ENCODE assay signal across 11 cellular contexts in the genomic region with DNA sequence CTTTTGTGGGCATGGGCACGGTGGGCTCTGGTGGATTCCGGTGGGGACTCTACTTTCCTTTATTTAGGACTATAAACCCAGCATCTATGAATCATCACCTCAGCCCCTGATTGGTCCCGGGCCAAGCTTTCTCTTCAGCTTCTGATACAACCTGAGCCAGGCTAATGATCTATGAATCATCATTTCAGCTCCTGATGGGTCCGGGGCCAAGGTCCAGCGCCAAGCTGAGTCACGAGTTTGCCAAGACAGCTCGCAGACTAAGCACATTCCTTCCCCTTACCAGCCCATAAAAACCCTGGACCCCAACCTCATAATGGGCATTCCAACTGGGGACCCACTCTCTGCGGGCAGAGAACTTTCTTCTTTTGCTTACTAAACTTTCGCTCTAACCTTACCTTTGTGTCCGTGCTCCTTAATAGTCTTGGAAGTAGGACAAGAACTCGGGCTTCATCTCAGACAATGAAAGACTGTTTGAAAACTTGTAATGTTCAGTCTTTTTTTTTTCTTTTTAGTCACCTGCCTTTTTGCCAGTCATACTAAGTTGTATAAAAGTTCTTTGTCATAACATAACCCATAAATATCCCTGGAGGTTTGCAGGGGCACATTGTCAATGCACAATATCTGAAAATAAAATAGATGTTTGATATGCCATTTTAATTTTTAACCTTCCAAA.
DNase-seq lines count a peak whose midpoint lies in the region; ATAC-seq and TF ChIP-seq lines count a peak whose summit lies in the region.
"Had no signal": no experiment of that assay in that cellular context is flagged by ENCODE, and none has a peak within 500 bp of the region (broad histone marks: within the 10 kb centered on the region; RNA-seq: fewer than 3 reads in every experiment).

No MANE protein-coding gene starts in this region.

- no peaks in the 10 kb centered on the region for H3K79me2 ChIP-seq in osteoblast (ENCODE audit: insufficient read depth, low read length)
- H3K79me2 ChIP-seq: parathyroid adenoma had no signal

- H3K4me3 ChIP-seq in choroid plexus epithelial cell (ENCODE audit: low read depth, low read length), result no peak overlapping the region
- H3K4me3 ChIP-seq in osteoblast (ENCODE audit: insufficient read depth, low read length), result peak overlapping the region; percentile 28

- TF ChIP-seq CTCF in choroid plexus epithelial cell (conservative IDR thresholded peaks at IDR 0.05; ENCODE audit: low read depth, low read length) (no peak), osteoblast (IDR thresholded peaks at IDR 0.05; ENCODE audit: extremely low read depth, low read depth, low read length) (no peak)

- ATAC-seq in HG02798 (IDR thresholded peaks at IDR 0.05; ENCODE audit: poor library complexity, unreplicated experiment), result no peak
- ATAC-seq: CD8-positive, alpha-beta T cell had no signal

- H4K20me1 ChIP-seq in osteoblast (ENCODE audit: insufficient read depth, low read length), result no peaks in the 10 kb centered on the region

- H3K27me3 ChIP-seq in osteoblast (ENCODE audit: insufficient read depth, low read length), result no peaks in the 10 kb centered on the region

- peak; percentile 71 for DNase-seq in DMS53 (lab: John Stamatoyannopoulos, UW)
- DNase-seq in NCI-H460 (ENCODE audit: extremely low read depth, low read depth), result peak; percentile 33
- DNase-seq in choroid plexus epithelial cell (ENCODE audit: low read depth), result peak; percentile 79
- peak; percentile 60 for DNase-seq in osteoblast (ENCODE audit: insufficient read length, low spot score, missing footprints)
- no peak for DNase-seq in NCI-H2107 treated with DMSO at 0.1 percent for 48 hours (lab: John Stamatoyannopoulos, UW; ENCODE audit: unreplicated experiment)
- DNase-seq in NCI-H2171 treated with DMSO at 0.1 percent for 48 hours (lab: John Stamatoyannopoulos, UW), result no peak
- DNase-seq in hepatic stellate cell (ENCODE audit: low spot score), result no peak
- DNase-seq: CD8-positive, alpha-beta T cell; NCI-H2107 had no signal

- H3K4me2 ChIP-seq in osteoblast (ENCODE audit: insufficient read depth, low read length), result peak overlapping the region; percentile 64

- H3K27ac ChIP-seq in osteoblast (ENCODE audit: low read depth, low read length), result peak overlapping the region; percentile 98
- H3K27ac ChIP-seq: parathyroid adenoma had no signal

- no peaks in the 10 kb centered on the region for H3K36me3 ChIP-seq in osteoblast (ENCODE audit: insufficient read depth, low read length)

- H2AFZ ChIP-seq in osteoblast (ENCODE audit: low read length), result peak overlapping the region; percentile 40
- H2AFZ ChIP-seq: parathyroid adenoma had no signal

- H3K9me3 ChIP-seq in osteoblast (ENCODE audit: low read depth, low read length), result no peaks in the 10 kb centered on the region

- peaks cover 25% of the 10 kb centered on the region for H3K4me1 ChIP-seq in osteoblast (ENCODE audit: insufficient read depth, low read length)
- H3K4me1 ChIP-seq: parathyroid adenoma had no signal

Comparison
In these comparisons a context has a peak if more than half of its experiments do, and no peak if none do; other contexts are left out.
1. DNase-seq: peak in DMS53 (single experiment), NCI-H460 (single experiment), choroid plexus epithelial cell (single experiment) and osteoblast (single experiment); none in NCI-H2107 treated with DMSO at 0.1 percent for 48 hours (single experiment), NCI-H2171 treated with DMSO at 0.1 percent for 48 hours (single experiment) and hepatic stellate cell (single experiment).